33 cellular contexts compared by ENCODE assay signal in genomic region chr18:14944838-14945237, GRCh38.
"Had no signal": no experiment of that assay in that cellular context is flagged by ENCODE, and none has a peak within 500 bp of the region (broad histone marks: within the 10 kb centered on the region; RNA-seq: fewer than 3 reads in every experiment).

No MANE protein-coding gene starts in this region.

- H3K4me1 ChIP-seq: ascending aorta, breast epithelium, esophagus muscularis mucosa, foreskin keratinocyte, heart left ventricle had no signal

- H3K9me3 ChIP-seq: ascending aorta, breast epithelium, esophagus muscularis mucosa, gastrocnemius medialis, heart left ventricle had no signal

- H3K27ac ChIP-seq: ascending aorta, breast epithelium, cardiac muscle cell, esophagus muscularis mucosa, foreskin keratinocyte, gastrocnemius medialis, heart left ventricle, WERI-Rb-1 had no signal

- ATAC-seq: activated CD4-positive, CD25-positive, alpha-beta regulatory T cell treated with anti-CD3 and anti-CD28 coated beads, Interleukin-2, amount 50 U/mL, for 24 hours; activated CD8-positive, alpha-beta memory T cell treated with anti-CD3 and anti-CD28 coated beads, Interleukin-2, amount 10 ng/mL, durations not matched to agents 7 days and 5 days; activated CD8-positive, alpha-beta T cell treated with anti-CD3 and anti-CD28 coated beads for 36 hours; activated naive CD4-positive, alpha-beta T cell treated with anti-CD3 and anti-CD28 coated beads, Interleukin-2, amount 50 U/mL, for 72 hours; activated T-cell treated with anti-CD3 and anti-CD28 coated beads, Interleukin-2, amount 50 U/mL, for 72 hours; effector memory CD8-positive, alpha-beta T cell; foreskin keratinocyte; gastrocnemius medialis; heart left ventricle; T-helper 17 cell had no signal

- H3K4me3 ChIP-seq: ascending aorta, breast epithelium, cardiac muscle cell, esophagus muscularis mucosa, gastrocnemius medialis, heart left ventricle had no signal

- H3K27me3 ChIP-seq: ascending aorta, breast epithelium, cardiac muscle cell, esophagus muscularis mucosa, foreskin keratinocyte, gastrocnemius medialis had no signal

- DNase-seq: activated B cell treated with CpG ODN at 0.5 μM for 24 hours; activated CD4-positive, alpha-beta T cell treated with anti-CD3 and anti-CD28 coated beads for 48 hours; activated CD4-positive, alpha-beta T cell treated with anti-CD3 and anti-CD28 coated beads, Interleukin-2, amount 50 U/mL, for 1 hour; activated CD4-positive, alpha-beta T cell treated with anti-CD3 and anti-CD28 coated beads, Interleukin-2, amount 50 U/mL, for 48 hours; activated CD8-positive, alpha-beta memory T cell treated with anti-CD3 and anti-CD28 coated beads, Interleukin-2, amount 10 ng/mL, durations not matched to agents 7 days and 5 days; activated CD8-positive, alpha-beta memory T cell treated with anti-CD3 and anti-CD28 coated beads, Interleukin-2, amount 50 U/mL, for 4 hours; activated CD8-positive, alpha-beta T cell treated with anti-CD3 and anti-CD28 coated beads for 36 hours; activated gamma-delta T cell; activated naive CD4-positive, alpha-beta T cell; activated naive CD4-positive, alpha-beta T cell treated with anti-CD3 and anti-CD28 coated beads, Interleukin-2, amount 10 ng/mL, durations not matched to agents 7 days and 5 days; activated naive CD8-positive, alpha-beta T cell treated with anti-CD3 and anti-CD28 coated beads, Interleukin-2, amount 10 ng/mL, durations not matched to agents 7 days and 5 days; activated T-cell treated with anti-CD3 and anti-CD28 coated beads for 4 hours; activated T-cell treated with anti-CD3 and anti-CD28 coated beads, Interleukin-2, amount 50 U/mL, for 24 hours; activated T-cell treated with anti-CD3 and anti-CD28 coated beads, Interleukin-2, amount 50 U/mL, for 72 hours; cortex of kidney; dermis blood vessel endothelial cell; effector CD4-positive, alpha-beta T cell; effector memory CD8-positive, alpha-beta T cell; erythroblast; foreskin keratinocyte; gastrocnemius medialis; glutamatergic neuron; heart left ventricle; T-helper 1 cell; T-helper 17 cell; T1000 had no signal

- H3K36me3 ChIP-seq: ascending aorta, breast epithelium, cardiac muscle cell, esophagus muscularis mucosa, gastrocnemius medialis, heart left ventricle, WERI-Rb-1 had no signal
